8 cellular contexts compared by ENCODE assay signal in genomic region chr11:118921121-118921928, GRCh38. TPM values are rescaled to one million over a fixed set of nuclear protein-coding genes. Genes with fewer than 3 reads are reported as not detected.
DNase-seq lines count a peak whose midpoint lies in the region; ATAC-seq and TF ChIP-seq lines count a peak whose summit lies in the region.

No MANE protein-coding gene starts in this region.

- WGBS in trophoblast cell (ENCODE audit: extremely low coverage, insufficient coverage, insufficient read length) = no CpG with 5 or more reads among the region's 13 CpGs

- H2AFZ ChIP-seq in trophoblast cell (ENCODE audit: insufficient read depth, low read length, poor library complexity) = no peak overlapping the region

- no peak overlapping the region for H3K23ac ChIP-seq in trophoblast cell (ENCODE audit: low read length)

- no peak for ATAC-seq in HG02588 (IDR thresholded peaks at IDR 0.05; ENCODE audit: unreplicated experiment)
- no peak for ATAC-seq in HG03442 (IDR thresholded peaks at IDR 0.05; ENCODE audit: unreplicated experiment)

- H3K9me3 ChIP-seq in trophoblast cell (ENCODE audit: insufficient read depth, low read depth, low read length) = no peaks in the 10 kb centered on the region

- H3K36me3 ChIP-seq in trophoblast cell (ENCODE audit: control insufficient read depth in 1 of 2, insufficient read depth in 2 of 2, low read length in 2 of 2) = peaks cover 3 to 11% of the 10 kb centered on the region in 2 experiments

- no peak overlapping the region for H3K4me3 ChIP-seq in trophoblast cell (ENCODE audit: low read depth, low read length)

- H3K18ac ChIP-seq in trophoblast cell (ENCODE audit: low read length) = peak overlapping the region; percentile 96

- H3K9me3 Mint-ChIP-seq in glutamatergic neuron (ENCODE audit: unreplicated experiment) = peaks cover 10% of the 10 kb centered on the region

- H3K36me3 Mint-ChIP-seq in glutamatergic neuron (ENCODE audit: unreplicated experiment) = no peaks in the 10 kb centered on the region

- H3K4me1 Mint-ChIP-seq in glutamatergic neuron (ENCODE audit: low read depth, unreplicated experiment) = peaks cover 50% of the 10 kb centered on the region

- peak overlapping the region; percentile 90 for H3K4me2 ChIP-seq in trophoblast cell (ENCODE audit: low read length)

- H4K91ac ChIP-seq in trophoblast cell (ENCODE audit: low read depth, low read length) = peak overlapping the region; percentile 98

- H3K79me2 ChIP-seq in trophoblast cell (ENCODE audit: control insufficient read depth, insufficient read depth, low read length, poor library complexity) = peaks cover 65% of the 10 kb centered on the region

- H3K4ac ChIP-seq in trophoblast cell (ENCODE audit: low read depth, low read length) = peak overlapping the region; percentile 97

- H3K9ac ChIP-seq in trophoblast cell (ENCODE audit: low read length) = peak overlapping the region; percentile 19

- DNase-seq in NCI-H82 (lab: John Stamatoyannopoulos, UW) = peak; percentile 26
- no peak for DNase-seq in NCI-H82 treated with DMSO at 0.1 percent for 48 hours (lab: John Stamatoyannopoulos, UW; ENCODE audit: unreplicated experiment)
- peak; percentile 59 for DNase-seq in activated CD8-positive, alpha-beta memory T cell treated with anti-CD3 and anti-CD28 coated beads, Interleukin-2, amount 50 U/mL, for 48 hours
- DNase-seq in glutamatergic neuron = no peak
- DNase-seq in trophoblast cell = peak; percentile 90 to 97
- DNase-seq in foreskin melanocyte = no peak

- peak overlapping the region; percentile 94 for H3K14ac ChIP-seq in trophoblast cell (ENCODE audit: low read length)

- peaks cover 56 to 70% of the 10 kb centered on the region in 2 experiments for H3K4me1 ChIP-seq in trophoblast cell (ENCODE audit: control insufficient read depth in 1 of 2, insufficient read depth in 2 of 2, low read length in 2 of 2)

- peak overlapping the region; percentile 81 for H4K8ac ChIP-seq in trophoblast cell (ENCODE audit: low read depth, low read length)

- peak overlapping the region; percentile 98 for H2AK5ac ChIP-seq in trophoblast cell (ENCODE audit: low read length)

- peak overlapping the region; percentile 96 for H2BK120ac ChIP-seq in trophoblast cell (ENCODE audit: insufficient read depth, low read length, poor library complexity)

- peak overlapping the region; percentile 99 for H3K27ac ChIP-seq in trophoblast cell (ENCODE audit: low read depth, low read length)

- H3K27me3 ChIP-seq in trophoblast cell (ENCODE audit: insufficient read depth, low read length) = no peaks in the 10 kb centered on the region

- peak overlapping the region; percentile 95 for H2BK12ac ChIP-seq in trophoblast cell (ENCODE audit: low read length)

- H2BK5ac ChIP-seq in trophoblast cell (ENCODE audit: low read depth, low read length, poor library complexity) = peak overlapping the region; percentile 97

- TF ChIP-seq CTCF in glutamatergic neuron (IDR thresholded peaks at IDR 0.05; ENCODE audit: partially characterized antibody, unreplicated experiment) = no peak

- peak overlapping the region; percentile 48 for H4K12ac ChIP-seq in trophoblast cell (ENCODE audit: low read depth, low read length)

- H3K27me3 Mint-ChIP-seq in glutamatergic neuron (ENCODE audit: unreplicated experiment) = peaks cover 5% of the 10 kb centered on the region

- peak overlapping the region; percentile 69 for H3K4me3 Mint-ChIP-seq in glutamatergic neuron (ENCODE audit: unreplicated experiment)

- peaks cover 80% of the 10 kb centered on the region for H3K79me1 ChIP-seq in trophoblast cell (ENCODE audit: low read length)

- peak overlapping the region; percentile 59 for H3K27ac Mint-ChIP-seq in glutamatergic neuron (ENCODE audit: unreplicated experiment)

RNA-seq across cellular contexts. Expression of gene BCL9L, which starts 4.4 kb away (rescaled TPM):
- 13.0 TPM for total RNA-seq in glutamatergic neuron (ENCODE audit: unreplicated experiment)
- 187 and 191 TPM in 2 replicates for polyA plus RNA-seq in trophoblast cell (2013)

RNA-seq across cellular contexts. Expression of gene UPK2, which starts 34.8 kb away (rescaled TPM):
- not detected for total RNA-seq in glutamatergic neuron (ENCODE audit: unreplicated experiment)
- polyA plus RNA-seq in trophoblast cell (2013) = 2.8 and 3.2 TPM in 2 replicates

RNA-seq across cellular contexts. Expression of gene CXCR5, which starts 37.6 kb away (rescaled TPM):
- not detected for total RNA-seq in glutamatergic neuron (ENCODE audit: unreplicated experiment)
- 0.03 and 0.06 TPM in 2 replicates for polyA plus RNA-seq in trophoblast cell (2013)

RNA-seq across cellular contexts. Expression of gene FOXR1, which starts 50.2 kb away (rescaled TPM):
- total RNA-seq in glutamatergic neuron (ENCODE audit: unreplicated experiment) = not detected
- not detected in 2 replicates for polyA plus RNA-seq in trophoblast cell (2013)

Comparison
In these comparisons a context has a peak if more than half of its experiments do, and no peak if none do; other contexts are left out.
1. DNase-seq: peak in NCI-H82 (single experiment), activated CD8-positive, alpha-beta memory T cell treated with anti-CD3 and anti-CD28 coated beads, Interleukin-2, amount 50 U/mL, for 48 hours (single experiment) and trophoblast cell (2 of 2); none in NCI-H82 treated with DMSO at 0.1 percent for 48 hours (single experiment), glutamatergic neuron (single experiment) and foreskin melanocyte (single experiment).